Comparison of ENCODE assay signal across 8 cellular contexts in the genomic region with DNA sequence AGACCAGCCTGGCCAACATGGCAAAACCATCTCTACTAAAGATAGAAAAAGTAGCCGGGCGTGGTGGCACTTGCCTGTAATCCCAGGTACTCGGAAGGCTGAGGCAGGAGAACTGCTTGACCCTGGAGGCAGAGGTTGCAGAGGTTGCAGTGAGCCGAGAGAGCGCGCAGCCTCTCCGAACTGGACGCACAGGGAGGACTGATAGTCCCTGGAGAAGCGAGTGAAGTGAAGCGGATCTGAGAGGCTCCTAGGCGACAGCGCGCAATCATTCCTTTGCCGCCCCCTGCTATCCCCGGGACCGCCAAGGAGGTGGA. TPM values are rescaled to one million over a fixed set of nuclear protein-coding genes. Genes with fewer than 3 reads are reported as not detected.
DNase-seq lines count a peak whose midpoint lies in the region; ATAC-seq lines count a peak whose summit lies in the region.

No MANE protein-coding gene starts in this region.

- peak; percentile 33 for ATAC-seq in HG02852 (IDR thresholded peaks at IDR 0.05; ENCODE audit: unreplicated experiment)
- ATAC-seq in activated naive CD4-positive, alpha-beta T cell treated with anti-CD3 and anti-CD28 coated beads, Interleukin-2, amount 50 U/mL, for 72 hours, result no peak
- ATAC-seq in GM18873 (IDR thresholded peaks at IDR 0.05; ENCODE audit: low FRiP score, unreplicated experiment), result no peak
- no peak for ATAC-seq in GM21825 (IDR thresholded peaks at IDR 0.05; ENCODE audit: unreplicated experiment)

- H3K27ac Mint-ChIP-seq in activated naive CD4-positive, alpha-beta T cell treated with anti-CD3 and anti-CD28 coated beads, Interleukin-2, amount 50 U/mL, for 72 hours, result peak overlapping the region; percentile 99 to 100

- peak overlapping the region; percentile 94 for H3K27ac ChIP-seq in subcutaneous abdominal adipose tissue (ENCODE audit: low read depth, low read length)

- peaks cover 0 to 4% of the 10 kb centered on the region in 2 donors for H3K9me3 Mint-ChIP-seq in activated naive CD4-positive, alpha-beta T cell treated with anti-CD3 and anti-CD28 coated beads, Interleukin-2, amount 50 U/mL, for 72 hours

- H3K36me3 Mint-ChIP-seq in activated naive CD4-positive, alpha-beta T cell treated with anti-CD3 and anti-CD28 coated beads, Interleukin-2, amount 50 U/mL, for 72 hours, result peaks cover 31 to 45% of the 10 kb centered on the region in 2 donors

- H3K27me3 ChIP-seq in subcutaneous abdominal adipose tissue (ENCODE audit: control insufficient read depth in 5 of 5, insufficient read depth in 4 of 5, low read length in 5 of 5), result no peaks in the 10 kb centered on the region

- H3K9ac ChIP-seq in subcutaneous abdominal adipose tissue (ENCODE audit: low read length in 5 of 5), result peak overlapping the region; percentile 80 to 95 (median 91)

- H3K36me3 ChIP-seq in subcutaneous abdominal adipose tissue (ENCODE audit: control insufficient read depth in 5 of 5, insufficient read depth in 5 of 5, low read length in 5 of 5), result peaks cover 12 to 36% (median 32%) of the 10 kb centered on the region in 5 donors

- H3K4me1 ChIP-seq in subcutaneous abdominal adipose tissue (ENCODE audit: control insufficient read depth in 5 of 5, insufficient read depth in 5 of 5, low read length in 5 of 5), result peaks cover 1 to 25% (median 18%) of the 10 kb centered on the region in 5 donors

- H3K4me3 ChIP-seq in iPS-18c (ENCODE audit: insufficient read depth, low read depth, low read length) (peak overlapping the region; percentile 98), subcutaneous abdominal adipose tissue (ENCODE audit: low read depth in 1 of 5, low read length in 5 of 5) (peak overlapping the region; percentile 96 to 100 (median 99))

- DNase-seq in activated naive CD4-positive, alpha-beta T cell treated with anti-CD3 and anti-CD28 coated beads, Interleukin-2, amount 50 U/mL, for 72 hours (ENCODE audit: low spot score in 2 of 2), result no peak
- DNase-seq in CD1c-positive myeloid dendritic cell (ENCODE audit: extremely low spot score) (no peak), NCI-H2196 (lab: John Stamatoyannopoulos, UW; ENCODE audit: unreplicated experiment) (no peak)

- H3K9me3 ChIP-seq in iPS-18c (ENCODE audit: control insufficient read depth, insufficient read depth, low read length) (no peaks in the 10 kb centered on the region), subcutaneous abdominal adipose tissue (ENCODE audit: control insufficient read depth in 5 of 5, low read length in 5 of 5) (no peaks in the 10 kb centered on the region)

RNA-seq across cellular contexts. Expression of a gene that starts 0.2 kb away (rescaled TPM):
- 10 to 100 TPM; 28.6 to 49.1 TPM for total RNA-seq in activated naive CD4-positive, alpha-beta T cell treated with anti-CD3 and anti-CD28 coated beads, Interleukin-2, amount 50 U/mL, for 72 hours

RNA-seq across cellular contexts. Expression of a gene that starts 36.5 kb away (rescaled TPM):
- total RNA-seq in activated naive CD4-positive, alpha-beta T cell treated with anti-CD3 and anti-CD28 coated beads, Interleukin-2, amount 50 U/mL, for 72 hours, result 10 to 100 TPM; 68.6 to 87.1 TPM

RNA-seq across cellular contexts. Expression of a gene that starts 54.1 kb away (rescaled TPM):
- total RNA-seq in activated naive CD4-positive, alpha-beta T cell treated with anti-CD3 and anti-CD28 coated beads, Interleukin-2, amount 50 U/mL, for 72 hours, result 10 to 100 TPM; 24.2 to 73.4 TPM
